ENCODE assay signal across 8 cellular contexts in genomic region chr7:2560175-2560695, GRCh38. TPM values are rescaled to one million over a fixed set of nuclear protein-coding genes. Genes with fewer than 3 reads are reported as not detected.
DNase-seq lines count a peak whose midpoint lies in the region; ATAC-seq and TF ChIP-seq lines count a peak whose summit lies in the region.

No MANE protein-coding gene starts in this region.

- no peak overlapping the region for H3K27ac Mint-ChIP-seq in activated T-cell treated with anti-CD3 and anti-CD28 coated beads, Interleukin-2, amount 50 U/mL, for 72 hours

- DNase-seq in activated T-cell treated with anti-CD3 and anti-CD28 coated beads, Interleukin-2, amount 50 U/mL, for 72 hours, result no peak
- no peak for DNase-seq in activated T-cell treated with anti-CD3 and anti-CD28 coated beads for 4 hours
- DNase-seq in SK-MEL-5 (ENCODE audit: low read depth, low spot score), result peak; percentile 42
- DNase-seq in foreskin keratinocyte, result peak in 1 of 2 donors; percentile 9
- DNase-seq in thoracic aorta (ENCODE audit: low spot score), result no peak
- DNase-seq in NCI-H128 (lab: John Stamatoyannopoulos, UW; ENCODE audit: unreplicated experiment), result no peak

- in situ Hi-C loops in SK-MEL-5 (cut with HindIII; ENCODE audit: low pct_unique_long_range_greater_than_20kb, low sequenced_read_pairs), result no loop called here

- no peaks in the 10 kb centered on the region for H3K9me3 ChIP-seq in thoracic aorta

- H3K36me3 Mint-ChIP-seq in activated T-cell treated with anti-CD3 and anti-CD28 coated beads, Interleukin-2, amount 50 U/mL, for 72 hours (ENCODE audit: insufficient read depth in 2 of 2), result no peaks in the 10 kb centered on the region

- H3K4me1 ChIP-seq in foreskin keratinocyte, result no peaks in the 10 kb centered on the region
- H3K4me1 ChIP-seq in thoracic aorta (ENCODE audit: control insufficient read depth in 1 of 2, low read depth in 2 of 2), result peaks cover 11 to 18% of the 10 kb centered on the region in 2 donors

- peak overlapping the region; percentile 98 for H3K4me3 ChIP-seq in thoracic aorta

- H3K9me3 Mint-ChIP-seq in activated T-cell treated with anti-CD3 and anti-CD28 coated beads, Interleukin-2, amount 50 U/mL, for 72 hours, result no peaks in the 10 kb centered on the region

- ATAC-seq in activated T-cell treated with anti-CD3 and anti-CD28 coated beads, Interleukin-2, amount 50 U/mL, for 72 hours (replicated peaks in 1 of 2), result no peak
- no peak for ATAC-seq in foreskin keratinocyte
- ATAC-seq in thoracic aorta (ENCODE audit: insufficient number of reproducible peaks, low FRiP score, low read depth), result no peak
- ATAC-seq in GM21367 (IDR thresholded peaks at IDR 0.05; ENCODE audit: unreplicated experiment), result no peak
- no peak for ATAC-seq in HG03442 (IDR thresholded peaks at IDR 0.05; ENCODE audit: unreplicated experiment)

- H3K4me3 Mint-ChIP-seq in activated T-cell treated with anti-CD3 and anti-CD28 coated beads, Interleukin-2, amount 50 U/mL, for 72 hours, result peak overlapping the region; percentile 81 to 86

- H3K4me1 Mint-ChIP-seq in activated T-cell treated with anti-CD3 and anti-CD28 coated beads, Interleukin-2, amount 50 U/mL, for 72 hours (ENCODE audit: low read depth), result peaks cover 20% of the 10 kb centered on the region

- H3K27me3 ChIP-seq in foreskin keratinocyte, result no peaks in the 10 kb centered on the region
- no peaks in the 10 kb centered on the region for H3K27me3 ChIP-seq in thoracic aorta (replicated peaks; ENCODE audit: insufficient read depth)

- H3K27ac ChIP-seq in foreskin keratinocyte (no peak overlapping the region), thoracic aorta (no peak overlapping the region)

- no peaks in the 10 kb centered on the region for H3K27me3 Mint-ChIP-seq in activated T-cell treated with anti-CD3 and anti-CD28 coated beads, Interleukin-2, amount 50 U/mL, for 72 hours (ENCODE audit: low read depth)

- H3K36me3 ChIP-seq in thoracic aorta, result no peaks in the 10 kb centered on the region

- TF ChIP-seq CTCF in foreskin keratinocyte (conservative IDR thresholded peaks at IDR 0.05), result peak; percentile 38
- TF ChIP-seq CTCF in thoracic aorta (IDR thresholded peaks at IDR 0.05), result no peak

RNA-seq across cellular contexts. Expression of gene IQCE, which starts 1.5 kb away (rescaled TPM):
- total RNA-seq in activated T-cell treated with anti-CD3 and anti-CD28 coated beads, Interleukin-2, amount 50 U/mL, for 72 hours, result 10 to 100 TPM; 11.8 to 12.2 TPM
- total RNA-seq in SK-MEL-5 (2014; rRNA removed; shearing (Covaris generic)), result 22.3 and 26.2 TPM in 2 replicates
- polyA plus RNA-seq in SK-MEL-5 (2015; cell fraction: cytosol; rRNA removed), result 24.4 and 34.3 TPM in 2 replicates
- 33.8 and 55.8 TPM in 2 replicates for polyA plus RNA-seq in SK-MEL-5 (2015; cell fraction: nucleus; rRNA removed)
- 12.2 and 13.2 TPM in 2 replicates for total RNA-seq in foreskin keratinocyte
- polyA plus RNA-seq in foreskin keratinocyte, result 6.6 and 6.9 TPM in 2 replicates
- total RNA-seq in thoracic aorta, result 10 to 100 TPM; 10.6 to 40.1 TPM

RNA-seq across cellular contexts. Expression of gene BRAT1, which starts 4.9 kb away (rescaled TPM):
- 10 to 100 TPM; 28.0 to 35.2 TPM for total RNA-seq in activated T-cell treated with anti-CD3 and anti-CD28 coated beads, Interleukin-2, amount 50 U/mL, for 72 hours
- 85.7 and 87.1 TPM in 2 replicates for total RNA-seq in SK-MEL-5 (2014; rRNA removed; shearing (Covaris generic))
- 114 and 125 TPM in 2 replicates for polyA plus RNA-seq in SK-MEL-5 (2015; cell fraction: cytosol; rRNA removed)
- 380 and 422 TPM in 2 replicates for polyA plus RNA-seq in SK-MEL-5 (2015; cell fraction: nucleus; rRNA removed)
- 23.7 and 26.6 TPM in 2 replicates for total RNA-seq in foreskin keratinocyte
- polyA plus RNA-seq in foreskin keratinocyte, result 26.6 and 27.2 TPM in 2 replicates
- total RNA-seq in thoracic aorta, result 10 to 100 TPM; 28.8 to 43.6 TPM

RNA-seq across cellular contexts. Expression of gene LFNG, which starts 40.7 kb away (rescaled TPM):
- total RNA-seq in activated T-cell treated with anti-CD3 and anti-CD28 coated beads, Interleukin-2, amount 50 U/mL, for 72 hours, result 10 to 100 TPM; 23.0 to 30.0 TPM
- 5.3 and 7.7 TPM in 2 replicates for total RNA-seq in SK-MEL-5 (2014; rRNA removed; shearing (Covaris generic))
- 14.2 and 19.0 TPM in 2 replicates for polyA plus RNA-seq in SK-MEL-5 (2015; cell fraction: cytosol; rRNA removed)
- polyA plus RNA-seq in SK-MEL-5 (2015; cell fraction: nucleus; rRNA removed), result 15.0 and 23.2 TPM in 2 replicates
- 17.7 and 21.5 TPM in 2 replicates for total RNA-seq in foreskin keratinocyte
- polyA plus RNA-seq in foreskin keratinocyte, result 15.9 and 17.6 TPM in 2 replicates
- 10 to 100 TPM in 1 of 2 donors, 1 to 10 TPM in 1; 8.0 to 24.1 TPM for total RNA-seq in thoracic aorta
